ENCODE assay signal across 8 cellular contexts in genomic region chr11:63840356-63841060, GRCh38. TPM values are rescaled to one million over a fixed set of nuclear protein-coding genes. Genes with fewer than 3 reads are reported as not detected.
DNase-seq lines count a peak whose midpoint lies in the region; ATAC-seq and TF ChIP-seq lines count a peak whose summit lies in the region.

No MANE protein-coding gene starts in this region.

- H3K4me2 ChIP-seq in BLaER1, result peak overlapping the region; percentile 93
- peak overlapping the region; percentile 75 for H3K4me2 ChIP-seq in MM.1S (ENCODE audit: low read depth, low read length)

- no peaks in the 10 kb centered on the region for H3K9me3 Mint-ChIP-seq in natural killer cell

- peaks cover 64% of the 10 kb centered on the region for H4K20me1 ChIP-seq in BLaER1
- peaks cover 5% of the 10 kb centered on the region; the same call in 1 of the 2 replicates for H4K20me1 ChIP-seq in MM.1S (ENCODE audit: insufficient read depth, low read length)

- DNase-seq in MM.1S (peak; percentile 31), colonic mucosa (no peak), natural killer cell (no peak), NCI-H748 (lab: John Stamatoyannopoulos, UW; ENCODE audit: unreplicated experiment) (no peak), NCI-H345 treated with DMSO at 0.1 percent for 48 hours (lab: John Stamatoyannopoulos, UW; ENCODE audit: unreplicated experiment) (no peak)

- H3K4me3 ChIP-seq in BLaER1 (peak overlapping the region; percentile 97), MM.1S (ENCODE audit: low read length) (peak overlapping the region; percentile 92), colonic mucosa (peak overlapping the region; percentile 84)

- H3K9me2 ChIP-seq in MM.1S (replicated peaks; ENCODE audit: insufficient read depth, low read length), result no peaks in the 10 kb centered on the region

- TF ChIP-seq CTCF in MM.1S (IDR thresholded peaks at IDR 0.05; ENCODE audit: low read length) (no peak), colonic mucosa (IDR thresholded peaks at IDR 0.05) (no peak), natural killer cell (IDR thresholded peaks at IDR 0.05) (no peak)

- H3K9me3 ChIP-seq in BLaER1 (no peaks in the 10 kb centered on the region), MM.1S (replicated peaks; ENCODE audit: insufficient read depth, low read length) (no peaks in the 10 kb centered on the region), colonic mucosa (no peaks in the 10 kb centered on the region)

- intact Hi-C loops in colonic mucosa (cut with DNase I) (no loop called here), natural killer cell (cut with micrococcal nuclease) (no loop called here)

- H2AFZ ChIP-seq in MM.1S (ENCODE audit: low read length), result no peak overlapping the region

- peaks cover 68% of the 10 kb centered on the region for H3K4me1 ChIP-seq in BLaER1
- H3K4me1 ChIP-seq in MM.1S (ENCODE audit: low read length), result peaks cover 24% of the 10 kb centered on the region
- H3K4me1 ChIP-seq in colonic mucosa, result peaks cover 32% of the 10 kb centered on the region

- H3K27me3 Mint-ChIP-seq in natural killer cell (ENCODE audit: low read depth in 2 of 2), result no peaks in the 10 kb centered on the region

- peaks cover 30% of the 10 kb centered on the region for H3K36me3 ChIP-seq in BLaER1
- H3K36me3 ChIP-seq in MM.1S (replicated peaks; ENCODE audit: insufficient read depth, low read length), result 0 out of 2 replicates have a peak, but pooled peaks cover 2% of the 10 kb centered on the region
- H3K36me3 ChIP-seq in colonic mucosa, result no peaks in the 10 kb centered on the region

- peak overlapping the region; percentile 75 to 86 for H3K27ac Mint-ChIP-seq in natural killer cell

- no peaks in the 10 kb centered on the region for H3K36me3 Mint-ChIP-seq in natural killer cell

- H3K27me3 ChIP-seq in BLaER1, result no peaks in the 10 kb centered on the region
- H3K27me3 ChIP-seq in MM.1S (replicated peaks; ENCODE audit: insufficient read depth, low read length), result no peaks in the 10 kb centered on the region
- no peaks in the 10 kb centered on the region for H3K27me3 ChIP-seq in colonic mucosa

- H3K79me2 ChIP-seq in MM.1S (ENCODE audit: low read length), result peaks cover 62% of the 10 kb centered on the region

- H3K27ac ChIP-seq in BLaER1 (peak overlapping the region; percentile 95), MM.1S (ENCODE audit: low read length) (peak overlapping the region; percentile 1; the same call in 1 of the 2 replicates), colonic mucosa (peak overlapping the region; percentile 84)

- peaks cover 71 to 74% of the 10 kb centered on the region in 2 donors for H3K4me1 Mint-ChIP-seq in natural killer cell

- peaks cover 9% of the 10 kb centered on the region for H3F3A ChIP-seq in MM.1S (ENCODE audit: insufficient read depth, low read length)

- peak overlapping the region; percentile 89 for H3K4me3 Mint-ChIP-seq in natural killer cell

- ATAC-seq in natural killer cell (no peak), GM18502 (IDR thresholded peaks at IDR 0.05; ENCODE audit: poor library complexity, unreplicated experiment) (no peak), HG03457 (IDR thresholded peaks at IDR 0.05; ENCODE audit: unreplicated experiment) (no peak)

- H3K9ac ChIP-seq in BLaER1 (peak overlapping the region; percentile 97), MM.1S (ENCODE audit: low read length) (peak overlapping the region; percentile 82; the same call in 1 of the 2 replicates), colonic mucosa (ENCODE audit: low read depth in 2 of 2, low read length in 2 of 2) (peak overlapping the region; percentile 56 to 97)

RNA-seq across cellular contexts. Expression of gene MARK2, which starts 1.6 kb away (rescaled TPM):
- 10 to 100 TPM; 86.8 to 96.8 TPM for total RNA-seq in colonic mucosa
- 10 to 100 TPM; 63.8 to 88.4 (median 80.2) TPM for total RNA-seq in natural killer cell

RNA-seq across cellular contexts. Expression of gene SPINDOC, which starts 27.3 kb away (rescaled TPM):
- total RNA-seq in colonic mucosa, result 10 to 100 TPM in 1 of 2 donors, 1 to 10 TPM in 1; 9.3 to 11.8 TPM
- total RNA-seq in natural killer cell, result 10 to 100 TPM; 15.6 to 25.3 (median 21.1) TPM

Comparison
In these comparisons a context has a peak if more than half of its experiments do, and no peak if none do; other contexts are left out.
1. H3K27ac ChIP-seq: peak in every context shown above with its lines; median percentile 95 in BLaER1; 84 in colonic mucosa; 1 in MM.1S.